ENCODE assay signal across 18 cellular contexts in the genomic region with DNA sequence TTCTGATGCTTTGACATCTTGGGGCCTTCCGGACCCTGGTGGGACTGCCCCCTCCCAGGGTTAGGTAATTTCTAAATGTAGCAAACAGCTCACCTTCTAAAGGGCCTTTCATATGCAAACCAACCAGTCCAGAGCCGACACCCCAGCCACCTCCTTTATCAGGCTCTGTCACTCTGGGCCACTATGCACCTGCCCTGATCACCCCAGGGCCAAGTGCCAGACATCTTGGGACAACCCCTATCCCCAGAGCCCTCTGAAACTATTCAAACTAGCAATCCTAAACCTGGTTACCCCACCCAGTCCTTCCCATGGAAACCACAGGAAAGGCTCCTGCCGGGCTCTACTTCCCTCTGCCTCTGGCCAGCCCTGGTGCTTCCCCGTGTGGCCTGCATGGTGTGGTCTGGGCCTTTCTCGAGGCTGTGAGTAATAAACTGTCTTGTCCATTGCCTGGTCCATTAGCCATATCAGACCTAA.
DNase-seq lines count a peak whose midpoint lies in the region; ATAC-seq and TF ChIP-seq lines count a peak whose summit lies in the region.
"Had no signal": no experiment of that assay in that cellular context is flagged by ENCODE, and none has a peak within 500 bp of the region (broad histone marks: within the 10 kb centered on the region; RNA-seq: fewer than 3 reads in every experiment).

No MANE protein-coding gene starts in this region.

- no peak overlapping the region for H3K9ac ChIP-seq in mammary epithelial cell (ENCODE audit: insufficient read depth, low read length)

- peak; percentile 47 for ATAC-seq in GM19463 (IDR thresholded peaks at IDR 0.05; ENCODE audit: unreplicated experiment)
- peak; percentile 21; the same call in 1 of the 3 replicates for ATAC-seq in RWPE2 (ENCODE audit: low read depth)
- no peak for ATAC-seq in HG03354 (IDR thresholded peaks at IDR 0.05; ENCODE audit: poor library complexity, severe bottlenecking, unreplicated experiment)
- ATAC-seq: activated naive CD8-positive, alpha-beta T cell treated with anti-CD3 and anti-CD28 coated beads, Interleukin-2, amount 50 U/mL, for 24 hours had no signal

- H3K4me1 ChIP-seq in RWPE2 (ENCODE audit: insufficient read depth, poor library complexity, severe bottlenecking) (no peaks in the 10 kb centered on the region), mammary epithelial cell (ENCODE audit: insufficient read depth, low read length) (no peaks in the 10 kb centered on the region)
- H3K4me1 ChIP-seq: SJSA1 had no signal

- CTCF ChIA-PET in mammary epithelial cell (lab: Charles Lee; ENCODE audit: low non-redundant PET), result no interaction called here

- H3K27ac ChIP-seq in RWPE2 (ENCODE audit: poor library complexity, severe bottlenecking) (no peak overlapping the region), mammary epithelial cell (ENCODE audit: insufficient read depth, low read depth, low read length) (no peak overlapping the region)
- H3K27ac ChIP-seq: cardiac muscle cell, SJSA1 had no signal

- peaks cover 6% of the 10 kb centered on the region for H3K4me1 Mint-ChIP-seq in mesothelial cell of epicardium

- H3K4me3 ChIP-seq in RWPE2 (ENCODE audit: severe bottlenecking) (no peak overlapping the region), mammary epithelial cell (replicated peaks in 1 of 3; ENCODE audit: insufficient read depth in 1 of 3, low read depth in 2 of 3, low read length in 3 of 3) (no peak overlapping the region)
- H3K4me3 ChIP-seq: cardiac muscle cell, SJSA1 had no signal

- 83% methylated on average over 5 of the region's 5 CpGs for WGBS in mammary epithelial cell (ENCODE audit: low coverage, missing lambda C conversion rate)

- H3K27me3 ChIP-seq in RWPE2 (ENCODE audit: insufficient read depth, poor library complexity, severe bottlenecking), result peaks cover 5% of the 10 kb centered on the region
- peaks cover 4% of the 10 kb centered on the region for H3K27me3 ChIP-seq in mammary epithelial cell (ENCODE audit: insufficient read depth, low read length)
- H3K27me3 ChIP-seq: cardiac muscle cell had no signal

- no peaks in the 10 kb centered on the region for H3K9me3 Mint-ChIP-seq in mesothelial cell of epicardium
- H3K9me3 Mint-ChIP-seq: activated naive CD8-positive, alpha-beta T cell treated with anti-CD3 and anti-CD28 coated beads, Interleukin-2, amount 50 U/mL, for 24 hours; activated T-helper 1 cell treated with anti-CD3 and anti-CD28 coated beads, Interleukin-12 subunit alpha, Interleukin-12 subunit beta, Interleukin-2, Interleukin-4 antibody, amounts not matched to agents 30 ng/mL and 10 ng/mL and 1 ng/mL, durations not matched to agents 14 hours and 24 hours and 36 hours had no signal

- H3K27me3 Mint-ChIP-seq in mesothelial cell of epicardium (ENCODE audit: low read depth), result peaks cover 2% of the 10 kb centered on the region

- dilution Hi-C loops in mammary epithelial cell (cut with HindIII; ENCODE audit: low sequenced_read_pairs), result no loop called here

- H2AFZ ChIP-seq in mammary epithelial cell (ENCODE audit: low read depth, low read length), result no peak overlapping the region

- H3K36me3 Mint-ChIP-seq in mesothelial cell of epicardium, result no peaks in the 10 kb centered on the region

- H4K20me1 ChIP-seq in mammary epithelial cell (ENCODE audit: insufficient read depth, low read length), result no peaks in the 10 kb centered on the region

- intact Hi-C loops in mammary epithelial cell (cut with micrococcal nuclease), result no loop called here

- TF ChIP-seq CTCF in RWPE2 (IDR thresholded peaks at IDR 0.05; ENCODE audit: poor library complexity, severe bottlenecking) (no peak), mesothelial cell of epicardium (IDR thresholded peaks at IDR 0.05; ENCODE audit: unreplicated experiment) (no peak), mammary epithelial cell (conservative IDR thresholded peaks at IDR 0.05 in 1 of 2, IDR thresholded peaks at IDR 0.05 in 1 of 2; ENCODE audit: extremely low read depth in 1 of 2, insufficient read depth in 1 of 2, low read depth in 1 of 2, low read length in 2 of 2) (no peak)

- H3K4me3 Mint-ChIP-seq in mesothelial cell of epicardium, result no peak overlapping the region
- H3K4me3 Mint-ChIP-seq: activated naive CD8-positive, alpha-beta T cell treated with anti-CD3 and anti-CD28 coated beads, Interleukin-2, amount 50 U/mL, for 24 hours; activated T-helper 1 cell treated with anti-CD3 and anti-CD28 coated beads, Interleukin-12 subunit alpha, Interleukin-12 subunit beta, Interleukin-2, Interleukin-4 antibody, amounts not matched to agents 30 ng/mL and 10 ng/mL and 1 ng/mL, durations not matched to agents 14 hours and 24 hours and 36 hours had no signal

- peak; percentile 56 for DNase-seq in CD1c-positive myeloid dendritic cell (ENCODE audit: extremely low spot score)
- no peak for DNase-seq in RWPE2 (ENCODE audit: low spot score)
- peak; percentile 50 for DNase-seq in myocyte (ENCODE audit: low read depth)
- DNase-seq in mesothelial cell of epicardium (ENCODE audit: low spot score in 2 of 2, unreplicated experiment in 2 of 2), result no peak
- no peak for DNase-seq in mammary epithelial cell
- no peak for DNase-seq in anterior cingulate cortex (lab: John Stamatoyannopoulos, UW)
- DNase-seq: activated CD4-positive, alpha-beta T cell treated with anti-CD3 and anti-CD28 coated beads, Interleukin-2, amount 50 U/mL, for 4 hours; activated naive CD8-positive, alpha-beta T cell treated with anti-CD3 and anti-CD28 coated beads, Interleukin-2, amount 50 U/mL, for 24 hours; effector memory CD4-positive, alpha-beta T cell; hippocampal formation; KBM-7; NCI-H1417; NCI-H226 had no signal

- BruUV-seq in mammary epithelial cell (replicated peaks; lab: Mats Ljungman, UMichigan), result no TSS peak

- H3K27ac Mint-ChIP-seq in mesothelial cell of epicardium, result no peak overlapping the region
- H3K27ac Mint-ChIP-seq: activated naive CD8-positive, alpha-beta T cell treated with anti-CD3 and anti-CD28 coated beads, Interleukin-2, amount 50 U/mL, for 24 hours; activated T-helper 1 cell treated with anti-CD3 and anti-CD28 coated beads, Interleukin-12 subunit alpha, Interleukin-12 subunit beta, Interleukin-2, Interleukin-4 antibody, amounts not matched to agents 30 ng/mL and 10 ng/mL and 1 ng/mL, durations not matched to agents 14 hours and 24 hours and 36 hours had no signal

- in situ Hi-C loops in mammary epithelial cell (cut with MboI; ENCODE audit: low sequenced_read_pairs in 2 of 2), result no loop called here

- H3K9me3 ChIP-seq in RWPE2 (ENCODE audit: severe bottlenecking), result no peaks in the 10 kb centered on the region
- no peaks in the 10 kb centered on the region for H3K9me3 ChIP-seq in mammary epithelial cell (replicated peaks; ENCODE audit: insufficient read depth, low read length)
- H3K9me3 ChIP-seq: SJSA1 had no signal

- H3K36me3 ChIP-seq in RWPE2 (ENCODE audit: low read depth) (no peaks in the 10 kb centered on the region), mammary epithelial cell (ENCODE audit: insufficient read depth, low read length) (no peaks in the 10 kb centered on the region)
- H3K36me3 ChIP-seq: cardiac muscle cell, SJSA1 had no signal

- H3K4me2 ChIP-seq in mammary epithelial cell (ENCODE audit: insufficient read depth, low read depth, low read length), result no peak overlapping the region

- no peaks in the 10 kb centered on the region for H3K79me2 ChIP-seq in mammary epithelial cell (ENCODE audit: insufficient read depth, low read length)

Comparison
In these comparisons a context has a peak if more than half of its experiments do, and no peak if none do; other contexts are left out.
1. DNase-seq: peak in CD1c-positive myeloid dendritic cell (single experiment) and myocyte (single experiment); none in RWPE2 (single experiment), mesothelial cell of epicardium (0 of 2), mammary epithelial cell (single experiment) and anterior cingulate cortex (0 of 58).